ENCODE assay signal across 1 cellular context in genomic region chr7:102472126-102473041, GRCh38.
A peak's percentile ranks its signal among the peaks of the same experiment; 100 is the strongest.
TF ChIP-seq lines count a peak whose summit lies in the region.

No MANE protein-coding gene starts in this region.

TF ChIP-seq in H1, 55 proteins besides CTCF, POLR2A, EP300 and RAD21:
- TF ChIP-seq BACH1 (IDR thresholded peaks at IDR 0.05; ENCODE audit: low read length) (no peak), POLR2AphosphoS5 (IDR thresholded peaks at IDR 0.05; ENCODE audit: low read depth, low read length) (0 out of 2 replicates have a peak, but pooled peaks have one; percentile 27)
